In the genomic region with DNA sequence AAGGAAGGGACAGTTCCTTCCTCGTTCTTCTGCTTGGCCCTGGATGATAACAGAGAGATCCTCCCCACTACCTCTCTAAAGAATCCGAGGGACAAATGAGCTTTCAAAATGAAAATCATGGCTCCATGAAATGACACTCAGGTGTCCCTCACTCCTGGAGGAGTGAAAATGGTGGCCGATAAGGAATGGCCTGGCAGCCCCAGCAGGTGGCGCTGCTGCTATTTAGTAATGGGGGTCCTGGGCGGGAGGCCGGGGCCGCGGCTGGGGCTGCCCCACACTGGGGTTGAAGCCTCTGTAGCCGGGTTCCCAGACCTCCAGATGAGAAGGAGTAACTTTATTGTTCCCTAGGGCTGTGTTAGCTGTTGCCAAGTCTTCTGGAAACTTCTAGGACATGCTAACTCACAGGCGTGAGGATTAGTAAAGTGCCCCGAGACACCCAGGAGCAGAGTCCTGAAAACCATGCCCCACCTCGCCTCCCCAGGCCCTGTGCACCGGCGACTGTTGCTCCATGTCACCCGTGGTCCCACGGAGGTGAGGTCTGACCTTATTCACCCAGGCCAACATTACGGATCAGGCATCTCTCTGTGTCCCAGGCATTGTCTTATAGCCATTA, we compare ENCODE assay signal across 8 cellular contexts.
DNase-seq lines count a peak whose midpoint lies in the region; ATAC-seq and TF ChIP-seq lines count a peak whose summit lies in the region.

No MANE protein-coding gene starts in this region.

- TF ChIP-seq CTCF in SU-DHL-6 (IDR thresholded peaks at IDR 0.05; ENCODE audit: insufficient read depth, low read length, poor library complexity, severe bottlenecking) (peak; percentile 96), retinal pigment epithelial cell (conservative IDR thresholded peaks at IDR 0.05; ENCODE audit: low read depth, low read length) (peak; percentile 83)

- no peaks in the 10 kb centered on the region for H3K79me2 ChIP-seq in SU-DHL-6 (ENCODE audit: insufficient read depth, low read length)

- no peak overlapping the region for H2AFZ ChIP-seq in SU-DHL-6 (ENCODE audit: low read depth, low read length, severe bottlenecking)

- H3K27me3 ChIP-seq in SU-DHL-6 (ENCODE audit: low read length), result no peaks in the 10 kb centered on the region
- no peaks in the 10 kb centered on the region for H3K27me3 ChIP-seq in adipocyte (replicated peaks; ENCODE audit: control insufficient read depth, insufficient read depth, low read length)

- H3K9me2 ChIP-seq in SU-DHL-6 (replicated peaks; ENCODE audit: insufficient read depth, low read length), result no peaks in the 10 kb centered on the region

- peak; percentile 83 for TF ChIP-seq RAD21 in Ishikawa (IDR thresholded peaks at IDR 0.05; ENCODE audit: low read depth)

- intact Hi-C loops in left cardiac atrium (cut with DNase I), result loop anchor here (10.0 kb wide), 6 partner anchors 368 to 768 kb away; no protein-coding TSS in a partner anchor

- no peak for TF ChIP-seq EP300 in Ishikawa (IDR thresholded peaks at IDR 0.05; ENCODE audit: borderline replicate concordance)

- H3K27ac ChIP-seq in SU-DHL-6 (ENCODE audit: low read depth, low read length), result no peak overlapping the region

- H3K9me3 ChIP-seq in SU-DHL-6 (ENCODE audit: insufficient read depth, low read length) (no peaks in the 10 kb centered on the region), adipocyte (ENCODE audit: control insufficient read depth, low read length) (no peaks in the 10 kb centered on the region)

- H3K36me3 ChIP-seq in SU-DHL-6 (ENCODE audit: low read length) (no peaks in the 10 kb centered on the region), adipocyte (ENCODE audit: control insufficient read depth, insufficient read depth, low read length, severe bottlenecking) (peaks cover 5% of the 10 kb centered on the region)

- peaks cover 30% of the 10 kb centered on the region for H3K4me1 ChIP-seq in adipocyte (ENCODE audit: control insufficient read depth, insufficient read depth, low read length)

- DNase-seq in NCI-H2029 (lab: John Stamatoyannopoulos, UW), result peak; percentile 5
- no peak for DNase-seq in NCI-H2029 treated with DMSO at 0.1 percent for 48 hours (lab: John Stamatoyannopoulos, UW)
- peak; percentile 71 for DNase-seq in adipocyte (ENCODE audit: low read depth)
- DNase-seq in left cardiac atrium, result peak; percentile 82
- no peak for DNase-seq in retinal pigment epithelial cell (ENCODE audit: low read depth)
- DNase-seq in NCI-H187 treated with DMSO at 0.1 percent for 48 hours (lab: John Stamatoyannopoulos, UW), result no peak

- H3K9ac ChIP-seq in SU-DHL-6 (ENCODE audit: low read length) (no peak overlapping the region), adipocyte (ENCODE audit: low read length) (peak overlapping the region; percentile 26)

- H3F3A ChIP-seq in SU-DHL-6 (ENCODE audit: insufficient read depth), result no peaks in the 10 kb centered on the region

- H3K4me2 ChIP-seq in SU-DHL-6 (ENCODE audit: low read depth, low read length, poor library complexity, severe bottlenecking), result no peak overlapping the region

- peak in 1 of 2 donors; percentile 3 for ATAC-seq in left cardiac atrium

- H3K4me3 ChIP-seq in SU-DHL-6 (ENCODE audit: insufficient read depth, low read length, poor library complexity, severe bottlenecking), result no peak overlapping the region
- no peak overlapping the region for H3K4me3 ChIP-seq in adipocyte (ENCODE audit: low read length)
- H3K4me3 ChIP-seq in retinal pigment epithelial cell (ENCODE audit: low read length), result no peak overlapping the region

- H4K20me1 ChIP-seq in SU-DHL-6 (ENCODE audit: low read depth, low read length), result no peaks in the 10 kb centered on the region

TF ChIP-seq in Ishikawa, 13 proteins besides CTCF, POLR2A, EP300 and RAD21:
- TF ChIP-seq YY1 (IDR thresholded peaks at IDR 0.05; ENCODE audit: low read depth) (peak; percentile 83), MAX (IDR thresholded peaks at IDR 0.05) (no peak), ZBTB7A (IDR thresholded peaks at IDR 0.05; ENCODE audit: low read depth) (peak; percentile 87)

Comparison
In these comparisons a context has a peak if more than half of its experiments do, and no peak if none do; other contexts are left out.
1. DNase-seq: peak in NCI-H2029 (single experiment), adipocyte (single experiment) and left cardiac atrium (single experiment); none in NCI-H2029 treated with DMSO at 0.1 percent for 48 hours (single experiment), retinal pigment epithelial cell (single experiment) and NCI-H187 treated with DMSO at 0.1 percent for 48 hours (single experiment).